Comparison of ENCODE assay signal across 13 cellular contexts in genomic region chr1:22527555-22528296, GRCh38. TPM values are rescaled to one million over a fixed set of nuclear protein-coding genes. Genes with fewer than 3 reads are reported as not detected.
DNase-seq lines count a peak whose midpoint lies in the region; ATAC-seq, FAIRE-seq and TF ChIP-seq lines count a peak whose summit lies in the region.
"Had no signal": no experiment of that assay in that cellular context is flagged by ENCODE, and none has a peak within 500 bp of the region (broad histone marks: within the 10 kb centered on the region; RNA-seq: fewer than 3 reads in every experiment).

No MANE protein-coding gene starts in this region.

- H3K27ac ChIP-seq in kidney (ENCODE audit: low read depth in 2 of 2, low read length in 2 of 2), result no peak overlapping the region
- H3K27ac ChIP-seq: epithelial cell of prostate, SJCRH30 had no signal

- H3K4me3 Mint-ChIP-seq in HFFc6, result no peak overlapping the region
- H3K4me3 Mint-ChIP-seq: activated CD8-positive, alpha-beta T cell treated with anti-CD3 and anti-CD28 coated beads for 36 hours had no signal

- H3K9me3 Mint-ChIP-seq in HFFc6, result no peaks in the 10 kb centered on the region
- H3K9me3 Mint-ChIP-seq: activated CD8-positive, alpha-beta T cell treated with anti-CD3 and anti-CD28 coated beads for 36 hours had no signal

- peak; percentile 56 for TF ChIP-seq CTCF in BE2C (IDR thresholded peaks at IDR 0.05; ENCODE audit: low read depth, low read length)
- TF ChIP-seq CTCF in HFFc6 (IDR thresholded peaks at IDR 0.05), result peak; percentile 30; the same call in 1 of the 2 replicates
- peak; percentile 7 for TF ChIP-seq CTCF in astrocyte of the spinal cord (IDR thresholded peaks at IDR 0.05; ENCODE audit: low read depth, low read length)
- no peak for TF ChIP-seq CTCF in kidney (IDR thresholded peaks at IDR 0.05; ENCODE audit: borderline replicate concordance, extremely low read depth, insufficient read depth)

- ATAC-seq in HG03442 (IDR thresholded peaks at IDR 0.05; ENCODE audit: unreplicated experiment) (no peak), GM18511 (IDR thresholded peaks at IDR 0.05; ENCODE audit: unreplicated experiment) (no peak)
- ATAC-seq: activated CD8-positive, alpha-beta T cell treated with anti-CD3 and anti-CD28 coated beads for 36 hours had no signal

- H3K27me3 ChIP-seq in BE2C, result no peaks in the 10 kb centered on the region
- H3K27me3 ChIP-seq: SJCRH30 had no signal

- peaks cover 3% of the 10 kb centered on the region; the same call in 1 of the 2 replicates for H3K36me3 ChIP-seq in BE2C
- peaks cover 23 to 26% of the 10 kb centered on the region in 2 donors for H3K36me3 ChIP-seq in kidney (ENCODE audit: control insufficient read depth in 1 of 2, insufficient read depth in 2 of 2, low read length in 2 of 2)

- H3K4me3 ChIP-seq in BE2C (ENCODE audit: low read depth, low read length), result no peak overlapping the region
- H3K4me3 ChIP-seq in astrocyte of the spinal cord (ENCODE audit: low read depth, low read length), result no peak overlapping the region
- H3K4me3 ChIP-seq in kidney (ENCODE audit: low read length in 2 of 2), result no peak overlapping the region
- H3K4me3 ChIP-seq: SJCRH30 had no signal

- H3K9ac ChIP-seq in kidney (ENCODE audit: low read length in 2 of 2), result no peak overlapping the region

- H3K36me3 Mint-ChIP-seq in HFFc6 (ENCODE audit: low read depth), result no peaks in the 10 kb centered on the region

- H3K9me3 ChIP-seq in BE2C, result no peaks in the 10 kb centered on the region
- H3K9me3 ChIP-seq in kidney (ENCODE audit: control insufficient read depth in 1 of 2, low read length in 2 of 2), result no peaks in the 10 kb centered on the region
- H3K9me3 ChIP-seq: SJCRH30 had no signal

- DNase-seq in BE2C (peak; percentile 14), HFFc6 (no peak), astrocyte of the spinal cord (ENCODE audit: low read depth, low spot score) (no peak), mesenteric fat pad (ENCODE audit: low spot score) (peak; percentile 87), NAMALWA (ENCODE audit: low spot score) (no peak), kidney (no peak)
- DNase-seq: activated CD8-positive, alpha-beta T cell treated with anti-CD3 and anti-CD28 coated beads for 36 hours; MV-4-11 had no signal

- H3K4me1 Mint-ChIP-seq in HFFc6 (ENCODE audit: low read depth), result peaks cover 23% of the 10 kb centered on the region

- H3K4me1 ChIP-seq in BE2C (peaks cover 3% of the 10 kb centered on the region), kidney (ENCODE audit: control insufficient read depth in 1 of 2, insufficient read depth in 1 of 2, low read depth in 1 of 2, low read length in 2 of 2) (no peaks in the 10 kb centered on the region)

- in situ Hi-C loops in astrocyte of the spinal cord (cut with HindIII; ENCODE audit: low sequenced_read_pairs), result no loop called here

- H3K27ac Mint-ChIP-seq in HFFc6, result peak overlapping the region; percentile 11; the same call in 1 of the 2 replicates
- H3K27ac Mint-ChIP-seq: activated CD8-positive, alpha-beta T cell treated with anti-CD3 and anti-CD28 coated beads for 36 hours had no signal

- FAIRE-seq in kidney (lab: Jason Lieb, UNC), result no peak

- intact Hi-C loops in kidney (cut with DNase I), result no loop called here

- H3K27me3 Mint-ChIP-seq in HFFc6 (ENCODE audit: insufficient read depth), result no peaks in the 10 kb centered on the region; the same call in none of the 2 replicates
- H3K27me3 Mint-ChIP-seq: activated CD8-positive, alpha-beta T cell treated with anti-CD3 and anti-CD28 coated beads for 36 hours had no signal

RNA-seq across cellular contexts. Expression of gene EPHA8, which starts 35.6 kb away (rescaled TPM):
- 11.8 TPM for polyA plus RNA-seq in BE2C (2012; ENCODE audit: insufficient read depth, insufficient read length, low read depth)
- total RNA-seq in HFFc6 (2021; fragmentation: NEBNext Ultra II Directional; extraction: Animal tissue kit (Norgen Biotek cat#: 25700)), result not detected
- total RNA-seq in mesenteric fat pad (not detected), kidney (0.09 TPM)
- not detected for polyA plus RNA-seq in kidney (ENCODE audit: insufficient read depth, low read depth, low replicate concordance)
- total RNA-seq: activated CD8-positive, alpha-beta T cell treated with anti-CD3 and anti-CD28 coated beads for 36 hours; skeletal muscle tissue had no signal

Comparison
In these comparisons a context has a peak if more than half of its experiments do, and no peak if none do; other contexts are left out.
1. DNase-seq: peak in BE2C (single experiment) and mesenteric fat pad (single experiment); none in HFFc6 (single experiment), astrocyte of the spinal cord (single experiment), NAMALWA (single experiment) and kidney (single experiment).